15 cellular contexts compared by ENCODE assay signal in the genomic region with DNA sequence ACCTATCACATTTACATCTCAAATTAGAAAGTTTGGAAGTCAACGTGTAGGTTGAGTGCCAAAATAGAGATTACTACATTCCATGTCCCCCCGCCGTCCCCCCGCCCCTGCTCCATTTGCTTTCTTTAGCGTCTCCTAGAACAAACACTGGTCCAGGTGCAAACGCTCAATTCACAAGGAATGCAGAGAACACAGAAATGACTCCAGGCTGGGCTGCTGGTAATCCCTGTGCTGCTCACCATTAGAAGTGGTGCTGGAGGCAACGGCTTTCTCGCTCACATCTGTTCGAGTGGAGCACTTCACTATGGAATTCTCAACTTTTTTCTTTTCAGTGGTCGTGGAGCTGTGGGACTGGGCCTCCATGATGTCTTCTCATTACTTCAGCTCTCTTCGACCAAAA. TPM values are rescaled to one million over a fixed set of nuclear protein-coding genes. Genes with fewer than 3 reads are reported as not detected.
"Had no signal": no experiment of that assay in that cellular context is flagged by ENCODE, and none has a peak within 500 bp of the region (broad histone marks: within the 10 kb centered on the region; RNA-seq: fewer than 3 reads in every experiment).

No MANE protein-coding gene starts in this region.

- H3K9ac ChIP-seq: parathyroid adenoma had no signal

- H3K9me3 Mint-ChIP-seq: activated CD8-positive, alpha-beta T cell treated with anti-CD3 and anti-CD28 coated beads for 36 hours; activated T-cell treated with anti-CD3 and anti-CD28 coated beads, Interleukin-2, amount 50 U/mL, for 72 hours; stimulated activated naive CD8-positive, alpha-beta T cell treated with anti-CD3 and anti-CD28 coated beads, Interleukin-15, amount 100 ng/mL, for 72 hours; T-helper 2 cell treated with Interferon-gamma antibody and Interleukin-4, amounts not matched to agents 5 μg/mL and 100 μg/mL, for 36 hours had no signal

- H3K27me3 ChIP-seq: testis had no signal

- H3K27ac Mint-ChIP-seq: activated CD8-positive, alpha-beta T cell treated with anti-CD3 and anti-CD28 coated beads for 36 hours; activated T-cell treated with anti-CD3 and anti-CD28 coated beads, Interleukin-2, amount 50 U/mL, for 72 hours; stimulated activated naive CD8-positive, alpha-beta T cell treated with anti-CD3 and anti-CD28 coated beads, Interleukin-15, amount 100 ng/mL, for 72 hours; T-helper 2 cell treated with Interferon-gamma antibody and Interleukin-4, amounts not matched to agents 5 μg/mL and 100 μg/mL, for 36 hours had no signal

- H3K4me1 ChIP-seq: parathyroid adenoma, testis had no signal

- H2AFZ ChIP-seq: parathyroid adenoma had no signal

- H3K4me3 ChIP-seq: testis had no signal

- ATAC-seq: activated CD8-positive, alpha-beta T cell treated with anti-CD3 and anti-CD28 coated beads for 36 hours; activated T-cell treated with anti-CD3 and anti-CD28 coated beads, Interleukin-2, amount 50 U/mL, for 72 hours; left ventricle myocardium superior; stimulated activated naive CD8-positive, alpha-beta T cell treated with anti-CD3 and anti-CD28 coated beads, Interleukin-15, amount 100 ng/mL, for 72 hours had no signal

- H3K9me3 ChIP-seq: testis had no signal

- H3K4me3 Mint-ChIP-seq: activated CD8-positive, alpha-beta T cell treated with anti-CD3 and anti-CD28 coated beads for 36 hours; activated T-cell treated with anti-CD3 and anti-CD28 coated beads, Interleukin-2, amount 50 U/mL, for 72 hours; stimulated activated naive CD8-positive, alpha-beta T cell treated with anti-CD3 and anti-CD28 coated beads, Interleukin-15, amount 100 ng/mL, for 72 hours; T-helper 2 cell treated with Interferon-gamma antibody and Interleukin-4, amounts not matched to agents 5 μg/mL and 100 μg/mL, for 36 hours had no signal

- H3K27ac ChIP-seq: parathyroid adenoma, testis had no signal

- DNase-seq: activated CD4-positive, alpha-beta T cell treated with anti-CD3 and anti-CD28 coated beads for 1 hour; activated CD8-positive, alpha-beta memory T cell treated with anti-CD3 and anti-CD28 coated beads, Interleukin-2, amount 50 U/mL, for 4 hours; activated CD8-positive, alpha-beta T cell treated with anti-CD3 and anti-CD28 coated beads for 36 hours; activated naive CD4-positive, alpha-beta T cell; activated T-cell treated with anti-CD3 and anti-CD28 coated beads, Interleukin-2, amount 50 U/mL, for 72 hours; aorta; effector CD8-positive, alpha-beta T cell; hippocampal formation; left ventricle myocardium superior; stimulated activated CD4-positive, alpha-beta T cell treated with anti-CD3 and anti-CD28 coated beads, Interleukin-15, amount 100 ng/mL, for 24 hours; stimulated activated CD4-positive, alpha-beta T cell treated with anti-CD3 and anti-CD28 coated beads, Interleukin-4, amount 100 ng/mL, for 24 hours; stimulated activated naive CD8-positive, alpha-beta T cell treated with anti-CD3 and anti-CD28 coated beads, Interleukin-15, amount 100 ng/mL, for 72 hours; testis had no signal

RNA-seq across cellular contexts. Expression of gene GLI3, which starts 14.1 kb away (rescaled TPM):
- total RNA-seq: activated CD8-positive, alpha-beta T cell treated with anti-CD3 and anti-CD28 coated beads for 36 hours had no signal
